In genomic region chr2:218395826-218396687, GRCh38 we compare ENCODE assay signal across 8 cellular contexts. TPM values are rescaled to one million over a fixed set of nuclear protein-coding genes. Genes with fewer than 3 reads are reported as not detected.
A peak's percentile ranks its signal among the peaks of the same experiment; 100 is the strongest.
DNase-seq lines count a peak whose midpoint lies in the region; ATAC-seq and TF ChIP-seq lines count a peak whose summit lies in the region.

No MANE protein-coding gene starts in this region.

- peak; percentile 67 for TF ChIP-seq CTCF in kidney epithelial cell (IDR thresholded peaks at IDR 0.05; ENCODE audit: insufficient read depth, low read length, poor library complexity, severe bottlenecking)

- ATAC-seq in HG03432 (IDR thresholded peaks at IDR 0.05; ENCODE audit: unreplicated experiment) = peak; percentile 48

- peak overlapping the region; percentile 62 for H3K4me3 ChIP-seq in kidney epithelial cell (ENCODE audit: low read depth, low read length)

- peak; percentile 95 for DNase-seq in Ammon's horn (ENCODE audit: low spot score)
- peak; percentile 85 for DNase-seq in NCI-H446 treated with DMSO at 0.1 percent for 48 hours (lab: John Stamatoyannopoulos, UW)
- DNase-seq in activated CD4-positive, alpha-beta T cell treated with anti-CD3 and anti-CD28 coated beads for 1 hour = peak; percentile 90
- peak; percentile 91 for DNase-seq in cerebellum (ENCODE audit: low spot score)
- peak; percentile 61 for DNase-seq in kidney epithelial cell (ENCODE audit: low read depth)
- peak; percentile 88 to 91 for DNase-seq in stimulated activated CD4-positive, alpha-beta T cell treated with anti-CD3 and anti-CD28 coated beads, Interleukin-15, amount 100 ng/mL, for 48 hours (ENCODE audit: low read depth in 2 of 2)

- H3K36me3 ChIP-seq in kidney epithelial cell (ENCODE audit: control insufficient read depth, insufficient read depth, low read length) = no peaks in the 10 kb centered on the region

- H3K27me3 ChIP-seq in kidney epithelial cell (ENCODE audit: control insufficient read depth, insufficient read depth, low read length) = peaks cover 3% of the 10 kb centered on the region

- peak; percentile 53 for TF ChIP-seq POLR2A in GM19193 (IDR thresholded peaks at IDR 0.05; ENCODE audit: extremely low read depth, insufficient read depth, insufficient read length)

RNA-seq across cellular contexts. Expression of gene CTDSP1, which starts 3.6 kb away (rescaled TPM):
- 19.3 TPM for total RNA-seq in cerebellum
- 37.8 and 53.6 TPM in 2 replicates for total RNA-seq in kidney epithelial cell

RNA-seq across cellular contexts. Expression of gene SLC11A1, which starts 14.0 kb away (rescaled TPM):
- total RNA-seq in cerebellum = 1.5 TPM
- total RNA-seq in kidney epithelial cell = 0.21 TPM in 1 of 2 replicates, not detected in the other

RNA-seq across cellular contexts. Expression of gene VIL1, which starts 22.9 kb away (rescaled TPM):
- total RNA-seq in cerebellum = 0.73 TPM
- total RNA-seq in kidney epithelial cell = not detected in 2 replicates

RNA-seq across cellular contexts. Expression of gene CATIP, which starts 39.4 kb away (rescaled TPM):
- total RNA-seq in cerebellum (1.2 TPM), kidney epithelial cell (not detected in 2 replicates)

Comparison
In these comparisons a context has a peak if more than half of its experiments do, and no peak if none do; other contexts are left out.
1. Peak in every context shown above with its lines: DNase-seq, ATAC-seq and H3K4me3 ChIP-seq.